In genomic region chr1:112704908-112705627, GRCh38 we compare ENCODE assay signal across 8 cellular contexts. TPM values are rescaled to one million over a fixed set of nuclear protein-coding genes. Genes with fewer than 3 reads are reported as not detected.
DNase-seq lines count a peak whose midpoint lies in the region; ATAC-seq and TF ChIP-seq lines count a peak whose summit lies in the region.

No MANE protein-coding gene starts in this region.

- ATAC-seq in GM18868 (IDR thresholded peaks at IDR 0.05; ENCODE audit: unreplicated experiment) (peak; percentile 68), HG03045 (IDR thresholded peaks at IDR 0.05; ENCODE audit: unreplicated experiment) (peak; percentile 45), mucosa of descending colon (peak; percentile 71), upper lobe of right lung (peak; percentile 68)
- peak; percentile 70 for ATAC-seq in activated CD8-positive, alpha-beta T cell treated with anti-CD3 and anti-CD28 coated beads for 36 hours

- peak overlapping the region; percentile 26 to 29 for H3K4me3 ChIP-seq in CD4-positive, alpha-beta memory T cell (ENCODE audit: low read length in 2 of 2)
- H3K4me3 ChIP-seq in mucosa of descending colon = peak overlapping the region; percentile 5
- peak overlapping the region; percentile 97 for H3K4me3 ChIP-seq in upper lobe of right lung

- H3K4me1 Mint-ChIP-seq in CD4-positive, alpha-beta memory T cell = peaks cover 35 to 73% (median 53%) of the 10 kb centered on the region in 4 donors
- H3K4me1 Mint-ChIP-seq in activated CD8-positive, alpha-beta T cell treated with anti-CD3 and anti-CD28 coated beads for 36 hours (ENCODE audit: low read depth) = peaks cover 59% of the 10 kb centered on the region

- H3K27me3 Mint-ChIP-seq in CD4-positive, alpha-beta memory T cell = no peaks in the 10 kb centered on the region
- H3K27me3 Mint-ChIP-seq in activated CD8-positive, alpha-beta T cell treated with anti-CD3 and anti-CD28 coated beads for 36 hours = peaks cover 11% of the 10 kb centered on the region

- peak; percentile 45 to 60 (median 52) for DNase-seq in CD4-positive, alpha-beta memory T cell
- DNase-seq in NCI-H2196 treated with DMSO at 0.1 percent for 48 hours (lab: John Stamatoyannopoulos, UW; ENCODE audit: unreplicated experiment) = peak; percentile 80
- peak; percentile 83 for DNase-seq in activated CD8-positive, alpha-beta T cell treated with anti-CD3 and anti-CD28 coated beads for 36 hours
- DNase-seq in erythroblast (lab: John Stamatoyannopoulos, UW) = peak; percentile 45 to 64
- DNase-seq in mucosa of descending colon = peak; percentile 84 to 90 (median 84)
- peak; percentile 86 for DNase-seq in upper lobe of right lung

- peaks cover 52% of the 10 kb centered on the region for H3K4me1 ChIP-seq in CD4-positive, alpha-beta memory T cell (ENCODE audit: insufficient read depth, low read length)
- H3K4me1 ChIP-seq in mucosa of descending colon (ENCODE audit: low read depth) (peaks cover 51% of the 10 kb centered on the region), upper lobe of right lung (peaks cover 63% of the 10 kb centered on the region)

- H3K36me3 Mint-ChIP-seq in CD4-positive, alpha-beta memory T cell = peaks cover 0 to 12% of the 10 kb centered on the region in 2 donors
- peaks cover 8% of the 10 kb centered on the region for H3K36me3 Mint-ChIP-seq in activated CD8-positive, alpha-beta T cell treated with anti-CD3 and anti-CD28 coated beads for 36 hours (ENCODE audit: low read depth)

- TF ChIP-seq CTCF in activated CD8-positive, alpha-beta T cell treated with anti-CD3 and anti-CD28 coated beads for 36 hours (IDR thresholded peaks at IDR 0.05) = no peak
- no peak for TF ChIP-seq CTCF in mucosa of descending colon (IDR thresholded peaks at IDR 0.05)
- TF ChIP-seq CTCF in upper lobe of right lung (IDR thresholded peaks at IDR 0.05) = no peak

- H3K4me3 Mint-ChIP-seq in CD4-positive, alpha-beta memory T cell = peak overlapping the region; percentile 64 to 88 (median 84)
- peak overlapping the region; percentile 71 for H3K4me3 Mint-ChIP-seq in activated CD8-positive, alpha-beta T cell treated with anti-CD3 and anti-CD28 coated beads for 36 hours

- peak overlapping the region; percentile 77 to 93 (median 91) for H3K27ac Mint-ChIP-seq in CD4-positive, alpha-beta memory T cell
- H3K27ac Mint-ChIP-seq in activated CD8-positive, alpha-beta T cell treated with anti-CD3 and anti-CD28 coated beads for 36 hours = peak overlapping the region; percentile 72

- no peaks in the 10 kb centered on the region for H3K9me3 ChIP-seq in CD4-positive, alpha-beta memory T cell (ENCODE audit: control insufficient read depth in 1 of 2, low read length in 2 of 2)
- H3K9me3 ChIP-seq in mucosa of descending colon (no peaks in the 10 kb centered on the region), upper lobe of right lung (no peaks in the 10 kb centered on the region)

- no peaks in the 10 kb centered on the region for H3K36me3 ChIP-seq in CD4-positive, alpha-beta memory T cell (ENCODE audit: insufficient read depth, low read length)
- no peaks in the 10 kb centered on the region for H3K36me3 ChIP-seq in mucosa of descending colon (ENCODE audit: low read depth)
- peaks cover 19% of the 10 kb centered on the region for H3K36me3 ChIP-seq in upper lobe of right lung

- no peaks in the 10 kb centered on the region for H3K27me3 ChIP-seq in CD4-positive, alpha-beta memory T cell (ENCODE audit: insufficient read depth, low read length)
- H3K27me3 ChIP-seq in upper lobe of right lung = no peaks in the 10 kb centered on the region

- H3K27ac ChIP-seq in CD4-positive, alpha-beta memory T cell (ENCODE audit: low read depth, low read length) = peak overlapping the region; percentile 49
- peak overlapping the region; percentile 75 for H3K27ac ChIP-seq in upper lobe of right lung

- POLR2A ChIA-PET in CD4-positive, alpha-beta memory T cell (lab: Charles Lee; ENCODE audit: partially characterized antibody) = interaction anchor here (0.9 to 6.3 kb wide), 6 partner anchors 10 to 1800 kb away, joined by 3 to 44 read pairs (median 14); partner anchors contain the start of genes CAPZA1, MOV10, PPM1J and ST7L
- POLR2A ChIA-PET in activated CD8-positive, alpha-beta T cell treated with anti-CD3 and anti-CD28 coated beads for 36 hours (lab: Charles Lee) = interaction anchor here (0.5 to 7.5 kb wide), 10 partner anchors 11 to 314 kb away, joined by 3 to 59 read pairs (median 4); partner anchors contain the start of genes CAPZA1, MOV10 and ST7L

- no peaks in the 10 kb centered on the region for H3K9me3 Mint-ChIP-seq in CD4-positive, alpha-beta memory T cell
- H3K9me3 Mint-ChIP-seq in activated CD8-positive, alpha-beta T cell treated with anti-CD3 and anti-CD28 coated beads for 36 hours = no peaks in the 10 kb centered on the region

- TF ChIP-seq POLR2A in erythroblast (IDR thresholded peaks at IDR 0.05; ENCODE audit: low read length) = no peak

- CTCF ChIA-PET in CD4-positive, alpha-beta memory T cell (lab: Charles Lee; ENCODE audit: partially characterized antibody) = interaction anchor here (1.2 to 4.6 kb wide), 6 partner anchors 11 to 368 kb away, joined by 5 to 54 read pairs (median 12); partner anchors contain the start of genes LRIG2, MOV10 and PPM1J
- CTCF ChIA-PET in activated CD8-positive, alpha-beta T cell treated with anti-CD3 and anti-CD28 coated beads for 36 hours (lab: Charles Lee) = interaction anchor here (1.0 to 6.2 kb wide), 7 partner anchors 9 to 368 kb away, joined by 3 to 60 read pairs (median 6); partner anchors contain the start of genes LRIG2, MOV10 and PPM1J

- intact Hi-C loops in CD4-positive, alpha-beta memory T cell (cut with micrococcal nuclease) = loop anchor here (2.0 kb wide), 1 partner anchor 30 kb away; the partner anchor contains the start of gene MOV10
- intact Hi-C loops in activated CD8-positive, alpha-beta T cell treated with anti-CD3 and anti-CD28 coated beads for 36 hours (cut with micrococcal nuclease) = loop anchor here (5.0 to 10.0 kb wide), 2 partner anchors 33 to 90 kb away; partner anchors contain the start of genes CAPZA1, MOV10 and ST7L
- intact Hi-C loops in mucosa of descending colon (cut with DNase I, micrococcal nuclease) (loop anchor here in 1 of 2 donors (5.0 kb wide), 1 partner anchor 313 kb away; no protein-coding TSS in a partner anchor), upper lobe of right lung (cut with DNase I) (loop anchor here (10.0 kb wide), 1 partner anchor 80 kb away; no protein-coding TSS in a partner anchor)

RNA-seq across cellular contexts. Expression of gene RHOC, which starts 1.9 kb away (rescaled TPM):
- 1 to 10 TPM; 6.1 to 6.7 TPM for total RNA-seq in CD4-positive, alpha-beta memory T cell
- polyA plus RNA-seq in CD4-positive, alpha-beta memory T cell = 10 to 100 TPM; 18.2 to 26.4 TPM
- total RNA-seq in activated CD8-positive, alpha-beta T cell treated with anti-CD3 and anti-CD28 coated beads for 36 hours = 10 to 100 TPM; 34.2 to 34.7 TPM
- total RNA-seq in mucosa of descending colon (100 to 1,000 TPM; 306 to 617 (median 485) TPM), upper lobe of right lung (150 TPM)

RNA-seq across cellular contexts. Expression of gene PPM1J, which starts 10.1 kb away (rescaled TPM):
- under 1 TPM in 1 of 2 experiments, not detected in 1; 0.76 TPM for total RNA-seq in CD4-positive, alpha-beta memory T cell
- under 1 TPM in 1 of 2 donors, not detected in 1; 0.13 TPM for polyA plus RNA-seq in CD4-positive, alpha-beta memory T cell
- total RNA-seq in activated CD8-positive, alpha-beta T cell treated with anti-CD3 and anti-CD28 coated beads for 36 hours = 1 to 10 TPM; 1.7 to 2.8 TPM
- total RNA-seq in mucosa of descending colon (1 to 10 TPM in 2 of 3 donors, under 1 TPM in 1; 0.92 to 1.7 (median 1.1) TPM), upper lobe of right lung (0.32 TPM)

RNA-seq across cellular contexts. Expression of gene MOV10, which starts 30.6 kb away (rescaled TPM):
- total RNA-seq in CD4-positive, alpha-beta memory T cell = 10 to 100 TPM; 90.6 to 96.1 TPM
- 10 to 100 TPM; 21.8 to 43.6 TPM for polyA plus RNA-seq in CD4-positive, alpha-beta memory T cell
- total RNA-seq in activated CD8-positive, alpha-beta T cell treated with anti-CD3 and anti-CD28 coated beads for 36 hours = 10 to 100 TPM; 77.2 to 78.5 TPM
- 10 to 100 TPM; 66.4 to 85.2 (median 77.6) TPM for total RNA-seq in mucosa of descending colon
- total RNA-seq in upper lobe of right lung = 62.8 TPM

Comparison
In these comparisons a context has a peak if more than half of its experiments do, and no peak if none do; other contexts are left out.
1. Peak in every context shown above with its lines: DNase-seq, ATAC-seq, H3K4me3 ChIP-seq and H3K27ac ChIP-seq.
2. H3K4me3 ChIP-seq: peak in every context shown above with its lines; median percentile 97 in upper lobe of right lung; 28 in CD4-positive, alpha-beta memory T cell; 5 in mucosa of descending colon.
3. RNA of gene RHOC, which starts 1.9 kb away (total RNA-seq): 306 to 617 TPM in mucosa of descending colon, 150 TPM in upper lobe of right lung (single experiment) and 34.2 to 34.7 TPM in activated CD8-positive, alpha-beta T cell treated with anti-CD3 and anti-CD28 coated beads for 36 hours; 6.1 to 6.7 TPM in CD4-positive, alpha-beta memory T cell; every median in the first group is over 4 times any median in the second.